ENCODE assay signal across 10 cellular contexts in genomic region chr3:56785499-56785898, GRCh38. TPM values are rescaled to one million over a fixed set of nuclear protein-coding genes. Genes with fewer than 3 reads are reported as not detected.
DNase-seq lines count a peak whose midpoint lies in the region; ATAC-seq and TF ChIP-seq lines count a peak whose summit lies in the region.
"Had no signal": no experiment of that assay in that cellular context is flagged by ENCODE, and none has a peak within 500 bp of the region (broad histone marks: within the 10 kb centered on the region; RNA-seq: fewer than 3 reads in every experiment).

No MANE protein-coding gene starts in this region.

- H3K27me3 ChIP-seq in left lung (no peaks in the 10 kb centered on the region), stomach (no peaks in the 10 kb centered on the region), right atrium auricular region (no peaks in the 10 kb centered on the region)
- H3K27me3 ChIP-seq: SJCRH30 had no signal

- TF ChIP-seq EP300 in stomach (IDR thresholded peaks at IDR 0.05), result no peak

- H3K4me3 ChIP-seq in left lung, result no peak overlapping the region
- no peak overlapping the region for H3K4me3 ChIP-seq in stomach
- H3K4me3 ChIP-seq in right atrium auricular region, result no peak overlapping the region
- H3K4me3 ChIP-seq: SJCRH30 had no signal

- H3K27ac Mint-ChIP-seq in activated T-cell treated with anti-CD3 and anti-CD28 coated beads, Interleukin-2, amount 50 U/mL, for 24 hours, result peak overlapping the region; percentile 96
- peak overlapping the region; percentile 91 for H3K27ac Mint-ChIP-seq in activated CD8-positive, alpha-beta T cell treated with anti-CD3 and anti-CD28 coated beads, Interleukin-2, amount 10 ng/mL, durations not matched to agents 7 days and 5 days

- H3K4me1 Mint-ChIP-seq in activated T-cell treated with anti-CD3 and anti-CD28 coated beads, Interleukin-2, amount 50 U/mL, for 24 hours (ENCODE audit: low read depth), result peaks cover 96% of the 10 kb centered on the region
- H3K4me1 Mint-ChIP-seq in activated CD8-positive, alpha-beta T cell treated with anti-CD3 and anti-CD28 coated beads, Interleukin-2, amount 10 ng/mL, durations not matched to agents 7 days and 5 days (ENCODE audit: low read depth), result peaks cover 100% of the 10 kb centered on the region

- POLR2A ChIA-PET in activated CD8-positive, alpha-beta T cell treated with anti-CD3 and anti-CD28 coated beads, Interleukin-2, amount 10 ng/mL, durations not matched to agents 7 days and 5 days (lab: Charles Lee), result interaction anchor here (0.6 to 10.3 kb wide), 5 partner anchors 10 to 908 kb away, joined by 3 to 309 read pairs (median 3); partner anchors contain the start of gene ARHGEF3

- WGBS in stomach, 5 donors, result 76 to 94% (median 86%) methylated on average over 4 of the region's 4 CpGs

- H3K9me3 Mint-ChIP-seq in activated T-cell treated with anti-CD3 and anti-CD28 coated beads, Interleukin-2, amount 50 U/mL, for 24 hours, result no peaks in the 10 kb centered on the region
- H3K9me3 Mint-ChIP-seq in activated CD8-positive, alpha-beta T cell treated with anti-CD3 and anti-CD28 coated beads, Interleukin-2, amount 10 ng/mL, durations not matched to agents 7 days and 5 days (ENCODE audit: insufficient read depth), result no peaks in the 10 kb centered on the region

- no peaks in the 10 kb centered on the region for H3K27me3 Mint-ChIP-seq in activated T-cell treated with anti-CD3 and anti-CD28 coated beads, Interleukin-2, amount 50 U/mL, for 24 hours
- no peaks in the 10 kb centered on the region for H3K27me3 Mint-ChIP-seq in activated CD8-positive, alpha-beta T cell treated with anti-CD3 and anti-CD28 coated beads, Interleukin-2, amount 10 ng/mL, durations not matched to agents 7 days and 5 days (ENCODE audit: low read depth)

- no peak for ATAC-seq in activated CD8-positive, alpha-beta T cell treated with anti-CD3 and anti-CD28 coated beads, Interleukin-2, amount 10 ng/mL, durations not matched to agents 7 days and 5 days
- no peak for ATAC-seq in left lung
- ATAC-seq in HG03432 (IDR thresholded peaks at IDR 0.05; ENCODE audit: unreplicated experiment), result no peak

- TF ChIP-seq CTCF in left lung (IDR thresholded peaks at IDR 0.05) (no peak), stomach (IDR thresholded peaks at IDR 0.05) (no peak), right atrium auricular region (IDR thresholded peaks at IDR 0.05) (no peak)

- intact Hi-C loops in left lung (cut with DNase I) (no loop called here), stomach (cut with DNase I; ENCODE audit: low total_unique reads) (no loop called here)

- TF ChIP-seq POLR2A in stomach (IDR thresholded peaks at IDR 0.05), result no peak

- H3K4me1 ChIP-seq in left lung (peaks cover 29 to 99% of the 10 kb centered on the region in 2 donors), stomach (peaks cover 45 to 88% (median 66%) of the 10 kb centered on the region in 4 donors), right atrium auricular region (peaks cover 0 to 83% of the 10 kb centered on the region in 2 donors)

- peak overlapping the region; percentile 54 for H3K4me3 Mint-ChIP-seq in activated T-cell treated with anti-CD3 and anti-CD28 coated beads, Interleukin-2, amount 50 U/mL, for 24 hours
- peak overlapping the region; percentile 74 for H3K4me3 Mint-ChIP-seq in activated CD8-positive, alpha-beta T cell treated with anti-CD3 and anti-CD28 coated beads, Interleukin-2, amount 10 ng/mL, durations not matched to agents 7 days and 5 days

- H3K27ac ChIP-seq in left lung, result peak overlapping the region; percentile 80 to 93
- H3K27ac ChIP-seq in stomach, result peak overlapping the region in 4 of 5 donors; percentile 68 to 88 (median 70)
- H3K27ac ChIP-seq in right atrium auricular region, result peak overlapping the region in 1 of 2 donors; percentile 44
- H3K27ac ChIP-seq: SJCRH30 had no signal

- peaks cover 53% of the 10 kb centered on the region for H3K36me3 Mint-ChIP-seq in activated T-cell treated with anti-CD3 and anti-CD28 coated beads, Interleukin-2, amount 50 U/mL, for 24 hours (ENCODE audit: low read depth)
- peaks cover 75% of the 10 kb centered on the region for H3K36me3 Mint-ChIP-seq in activated CD8-positive, alpha-beta T cell treated with anti-CD3 and anti-CD28 coated beads, Interleukin-2, amount 10 ng/mL, durations not matched to agents 7 days and 5 days (ENCODE audit: low read depth)

- no peak for DNase-seq in activated T-cell treated with anti-CD3 and anti-CD28 coated beads, Interleukin-2, amount 50 U/mL, for 24 hours
- DNase-seq in activated T-cell treated with anti-CD3 and anti-CD28 coated beads for 4 hours (no peak), left lung (no peak), stomach (no peak), right atrium auricular region (ENCODE audit: low spot score) (no peak), NCI-H128 (lab: John Stamatoyannopoulos, UW; ENCODE audit: unreplicated experiment) (no peak)
- no peak for DNase-seq in activated CD8-positive, alpha-beta T cell treated with anti-CD3 and anti-CD28 coated beads, Interleukin-2, amount 10 ng/mL, durations not matched to agents 7 days and 5 days
- DNase-seq: central memory CD4-positive, alpha-beta T cell; SJCRH30 had no signal

- no peaks in the 10 kb centered on the region for H3K9me3 ChIP-seq in left lung
- H3K9me3 ChIP-seq in stomach, result no peaks in the 10 kb centered on the region
- H3K9me3 ChIP-seq in right atrium auricular region, result no peaks in the 10 kb centered on the region
- H3K9me3 ChIP-seq: SJCRH30 had no signal

- no peaks in the 10 kb centered on the region for H3K36me3 ChIP-seq in left lung
- H3K36me3 ChIP-seq in stomach, result no peaks in the 10 kb centered on the region
- no peaks in the 10 kb centered on the region for H3K36me3 ChIP-seq in right atrium auricular region
- H3K36me3 ChIP-seq: SJCRH30 had no signal

- CTCF ChIA-PET in activated CD8-positive, alpha-beta T cell treated with anti-CD3 and anti-CD28 coated beads, Interleukin-2, amount 10 ng/mL, durations not matched to agents 7 days and 5 days (lab: Charles Lee), result interaction anchor here (0.7 to 9.4 kb wide), 8 partner anchors 14 to 203 kb away, joined by 3 to 290 read pairs (median 4); partner anchors contain the start of gene ARHGEF3

RNA-seq across cellular contexts. Expression of gene ARHGEF3, which starts 16.2 kb away (rescaled TPM):
- total RNA-seq in activated CD8-positive, alpha-beta T cell treated with anti-CD3 and anti-CD28 coated beads, Interleukin-2, amount 10 ng/mL, durations not matched to agents 7 days and 5 days, result 100 to 1,000 TPM in 1 of 2 experiments, 10 to 100 TPM in 1; 94.6 to 101 TPM
- total RNA-seq in left lung (10 to 100 TPM; 24.1 to 34.1 TPM), stomach (10 to 100 TPM in 4 of 5 donors, 1 to 10 TPM in 1; 6.2 to 23.8 (median 17.5) TPM), right atrium auricular region (10 to 100 TPM; 16.1 to 21.7 TPM)
- polyA plus RNA-seq in stomach, result 10 to 100 TPM in 1 of 3 donors, 1 to 10 TPM in 2; 8.2 to 12.7 (median 9.2) TPM
